24 cellular contexts compared by ENCODE assay signal in genomic region chr6:5058254-5058653, GRCh38.
"Had no signal": no experiment of that assay in that cellular context is flagged by ENCODE, and none has a peak within 500 bp of the region (broad histone marks: within the 10 kb centered on the region; RNA-seq: fewer than 3 reads in every experiment).

No MANE protein-coding gene starts in this region.

- FAIRE-seq: astrocyte, endothelial cell of umbilical vein had no signal

- H3K9me3 ChIP-seq: breast epithelium, colonic mucosa, left ventricle myocardium inferior, thoracic aorta, upper lobe of left lung had no signal

- DNase-seq: activated CD4-positive, alpha-beta T cell treated with anti-CD3 and anti-CD28 coated beads for 1 hour; activated CD4-positive, alpha-beta T cell treated with anti-CD3 and anti-CD28 coated beads, Interleukin-2, amount 50 U/mL, for 1 hour; activated T-cell treated with anti-CD3 and anti-CD28 coated beads, Interleukin-2, amount 50 U/mL, for 1 hour; colonic mucosa; dorsolateral prefrontal cortex; effector memory CD8-positive, alpha-beta T cell; foreskin melanocyte; hippocampal formation; kidney glomerular epithelial cell; left ventricle myocardium inferior; midbrain; occipital lobe; posterior cingulate gyrus; stimulated activated CD4-positive, alpha-beta T cell treated with anti-CD3 and anti-CD28 coated beads, Interleukin-4, amount 100 ng/mL, for 1 hour; stimulated activated naive CD4-positive, alpha-beta T cell; upper lobe of left lung had no signal

- ATAC-seq: activated naive CD4-positive, alpha-beta T cell treated with anti-CD3 and anti-CD28 coated beads, Interleukin-2, amount 50 U/mL, for 72 hours; effector memory CD8-positive, alpha-beta T cell; esophagus mucosa; natural killer cell treated with Interleukin-12 subunit alpha and Interleukin-12 subunit beta and Interleukin-15 and Interleukin-18, amount 100 ng/mL, for 72 hours had no signal

- H3K36me3 ChIP-seq: breast epithelium, colonic mucosa, left ventricle myocardium inferior, thoracic aorta, upper lobe of left lung had no signal

- H3K4me3 ChIP-seq: breast epithelium, colonic mucosa, dorsolateral prefrontal cortex, left ventricle myocardium inferior, thoracic aorta, upper lobe of left lung had no signal

- H3K9me3 Mint-ChIP-seq: central memory CD8-positive, alpha-beta T cell; effector memory CD8-positive, alpha-beta T cell; natural killer cell treated with Interleukin-12 subunit alpha and Interleukin-12 subunit beta and Interleukin-15 and Interleukin-18, amount 100 ng/mL, for 72 hours had no signal

- H3K4me1 ChIP-seq: breast epithelium, colonic mucosa, left ventricle myocardium inferior had no signal

- H3K36me3 Mint-ChIP-seq: activated naive CD4-positive, alpha-beta T cell treated with anti-CD3 and anti-CD28 coated beads, Interleukin-2, amount 50 U/mL, for 72 hours; natural killer cell treated with Interleukin-12 subunit alpha and Interleukin-12 subunit beta and Interleukin-15 and Interleukin-18, amount 100 ng/mL, for 72 hours had no signal

- H3K4me3 Mint-ChIP-seq: central memory CD8-positive, alpha-beta T cell; effector memory CD8-positive, alpha-beta T cell; natural killer cell treated with Interleukin-12 subunit alpha and Interleukin-12 subunit beta and Interleukin-15 and Interleukin-18, amount 100 ng/mL, for 72 hours had no signal

- H3K27me3 ChIP-seq: breast epithelium, colonic mucosa, dorsolateral prefrontal cortex, upper lobe of left lung had no signal

- H3K27ac ChIP-seq: breast epithelium, dorsolateral prefrontal cortex, left ventricle myocardium inferior, thoracic aorta, upper lobe of left lung had no signal

- H3K27ac Mint-ChIP-seq: activated naive CD4-positive, alpha-beta T cell treated with anti-CD3 and anti-CD28 coated beads, Interleukin-2, amount 50 U/mL, for 72 hours; effector memory CD8-positive, alpha-beta T cell; natural killer cell treated with Interleukin-12 subunit alpha and Interleukin-12 subunit beta and Interleukin-15 and Interleukin-18, amount 100 ng/mL, for 72 hours had no signal

- H3K4me1 Mint-ChIP-seq: central memory CD8-positive, alpha-beta T cell had no signal
